ENCODE assay signal across 14 cellular contexts in genomic region chr12:55624056-55624455, GRCh38. TPM values are rescaled to one million over a fixed set of nuclear protein-coding genes. Genes with fewer than 3 reads are reported as not detected.
DNase-seq lines count a peak whose midpoint lies in the region; ATAC-seq and TF ChIP-seq lines count a peak whose summit lies in the region.
"Had no signal": no experiment of that assay in that cellular context is flagged by ENCODE, and none has a peak within 500 bp of the region (broad histone marks: within the 10 kb centered on the region; RNA-seq: fewer than 3 reads in every experiment).

No MANE protein-coding gene starts in this region.

- no peaks in the 10 kb centered on the region for H3K4me1 ChIP-seq in mammary epithelial cell (ENCODE audit: insufficient read depth, low read length)
- H3K4me1 ChIP-seq: prostate gland had no signal

- H4K20me1 ChIP-seq in mammary epithelial cell (ENCODE audit: insufficient read depth, low read length): no peaks in the 10 kb centered on the region

- H3K27ac ChIP-seq in mammary epithelial cell (ENCODE audit: insufficient read depth, low read depth, low read length) (no peak overlapping the region), coronary artery (no peak overlapping the region)
- H3K27ac ChIP-seq: prostate gland had no signal

- ATAC-seq in GM18517 (IDR thresholded peaks at IDR 0.05; ENCODE audit: unreplicated experiment): peak; percentile 41
- peak; percentile 51 for ATAC-seq in HG03175 (IDR thresholded peaks at IDR 0.05; ENCODE audit: unreplicated experiment)
- ATAC-seq: SK-N-SH treated with all-trans-retinoic acid at 6 μM for 48 hours had no signal

- no peaks in the 10 kb centered on the region for H3K27me3 ChIP-seq in mammary epithelial cell (ENCODE audit: insufficient read depth, low read length)

- no peak overlapping the region for H2AFZ ChIP-seq in mammary epithelial cell (ENCODE audit: low read depth, low read length)

- peaks cover 0 to 13% (median 7%) of the 10 kb centered on the region in 3 donors for H3K27me3 Mint-ChIP-seq in CD14-positive monocyte (ENCODE audit: low read depth in 3 of 3)
- H3K27me3 Mint-ChIP-seq in HFFc6 (ENCODE audit: insufficient read depth): peaks cover 22% of the 10 kb centered on the region

- in situ Hi-C loops in mammary epithelial cell (cut with MboI; ENCODE audit: low sequenced_read_pairs in 2 of 2): loop anchor here in 1 of 2 donors (10.0 kb wide), 1 partner anchor 429 kb away; no protein-coding TSS in a partner anchor

- DNase-seq in GM20000 (ENCODE audit: low spot score) (peak; percentile 20), mammary epithelial cell (peak; percentile 83), CD14-positive monocyte (ENCODE audit: low spot score) (no peak), AML-193 (lab: John Stamatoyannopoulos, UW) (no peak), HFFc6 (no peak), coronary artery (ENCODE audit: low spot score) (no peak)
- DNase-seq: NCI-H446 had no signal

- H3K4me1 Mint-ChIP-seq in CD14-positive monocyte (peaks cover 24% of the 10 kb centered on the region), HFFc6 (ENCODE audit: low read depth) (peaks cover 10% of the 10 kb centered on the region)

- intact Hi-C loops in mammary epithelial cell (cut with micrococcal nuclease) (no loop called here), CD14-positive monocyte (cut with micrococcal nuclease) (loop anchor here in 1 of 2 donors (5.0 kb wide), 1 partner anchor 33 kb away; no protein-coding TSS in a partner anchor)

- H3K79me2 ChIP-seq in mammary epithelial cell (ENCODE audit: insufficient read depth, low read length): no peaks in the 10 kb centered on the region

- H3K4me2 ChIP-seq in mammary epithelial cell (ENCODE audit: insufficient read depth, low read depth, low read length): no peak overlapping the region

- H3K36me3 ChIP-seq in mammary epithelial cell (ENCODE audit: insufficient read depth, low read length): no peaks in the 10 kb centered on the region
- H3K36me3 ChIP-seq: prostate gland had no signal

- H3K4me3 Mint-ChIP-seq in CD14-positive monocyte (no peak overlapping the region), HFFc6 (no peak overlapping the region)

- no peak overlapping the region for H3K4me3 ChIP-seq in mammary epithelial cell (replicated peaks in 1 of 3; ENCODE audit: insufficient read depth in 1 of 3, low read depth in 2 of 3, low read length in 3 of 3)
- no peak overlapping the region for H3K4me3 ChIP-seq in coronary artery
- H3K4me3 ChIP-seq: prostate gland had no signal

- TF ChIP-seq CTCF in GM20000 (IDR thresholded peaks at IDR 0.05; ENCODE audit: extremely low read depth, missing control alignments): no peak
- no peak for TF ChIP-seq CTCF in mammary epithelial cell (conservative IDR thresholded peaks at IDR 0.05 in 1 of 2, IDR thresholded peaks at IDR 0.05 in 1 of 2; ENCODE audit: extremely low read depth in 1 of 2, insufficient read depth in 1 of 2, low read depth in 1 of 2, low read length in 2 of 2)
- TF ChIP-seq CTCF in CD14-positive monocyte (IDR thresholded peaks at IDR 0.05): no peak
- TF ChIP-seq CTCF in HFFc6 (IDR thresholded peaks at IDR 0.05): no peak
- no peak for TF ChIP-seq CTCF in coronary artery (IDR thresholded peaks at IDR 0.05)

- peaks cover 3 to 9% (median 4%) of the 10 kb centered on the region in 7 donors for H3K9me3 Mint-ChIP-seq in CD14-positive monocyte
- H3K9me3 Mint-ChIP-seq in HFFc6: no peaks in the 10 kb centered on the region

- H3K9me3 ChIP-seq in mammary epithelial cell (replicated peaks; ENCODE audit: insufficient read depth, low read length): no peaks in the 10 kb centered on the region
- H3K9me3 ChIP-seq: prostate gland had no signal

- H3K27ac Mint-ChIP-seq in CD14-positive monocyte (no peak overlapping the region), HFFc6 (no peak overlapping the region)

- dilution Hi-C loops in mammary epithelial cell (cut with HindIII; ENCODE audit: low sequenced_read_pairs): no loop called here

- CTCF ChIA-PET in mammary epithelial cell (lab: Charles Lee; ENCODE audit: low non-redundant PET): no interaction called here

- H3K9ac ChIP-seq in mammary epithelial cell (ENCODE audit: insufficient read depth, low read length): no peak overlapping the region

- BruUV-seq in mammary epithelial cell (replicated peaks; lab: Mats Ljungman, UMichigan): no TSS peak

- H3K36me3 Mint-ChIP-seq in CD14-positive monocyte (peaks cover 0 to 2% of the 10 kb centered on the region in 2 donors), HFFc6 (ENCODE audit: low read depth) (no peaks in the 10 kb centered on the region)

RNA-seq across cellular contexts. Expression of gene OR10P1, which starts 12.6 kb away (rescaled TPM):
- total RNA-seq in mammary epithelial cell: not detected
- polyA plus RNA-seq in mammary epithelial cell (not detected), CD14-positive monocyte (not detected)
- polyA minus RNA-seq in mammary epithelial cell: not detected
- not detected for total RNA-seq in HFFc6 (2021; fragmentation: NEBNext Ultra II Directional; extraction: Animal tissue kit (Norgen Biotek cat#: 25700))
- total RNA-seq: activated CD8-positive, alpha-beta memory T cell treated with anti-CD3 and anti-CD28 coated beads for 36 hours; LHCN-M2; mononuclear cell; prostate gland had no signal

RNA-seq across cellular contexts. Expression of gene OR2AP1, which starts 51.8 kb away (rescaled TPM):
- not detected for total RNA-seq in mammary epithelial cell
- not detected for polyA plus RNA-seq in mammary epithelial cell
- polyA minus RNA-seq in mammary epithelial cell: not detected
- not detected for polyA plus RNA-seq in CD14-positive monocyte
- total RNA-seq in HFFc6 (2021; fragmentation: NEBNext Ultra II Directional; extraction: Animal tissue kit (Norgen Biotek cat#: 25700)): not detected
- total RNA-seq: activated CD8-positive, alpha-beta memory T cell treated with anti-CD3 and anti-CD28 coated beads for 36 hours; LHCN-M2; mononuclear cell; prostate gland had no signal

Comparison
In these comparisons a context has a peak if more than half of its experiments do, and no peak if none do; other contexts are left out.
1. DNase-seq: peak in GM20000 (single experiment) and mammary epithelial cell (single experiment); none in CD14-positive monocyte (single experiment), AML-193 (0 of 2), HFFc6 (single experiment) and coronary artery (single experiment).